Comparison of ENCODE assay signal across 8 cellular contexts in the genomic region with DNA sequence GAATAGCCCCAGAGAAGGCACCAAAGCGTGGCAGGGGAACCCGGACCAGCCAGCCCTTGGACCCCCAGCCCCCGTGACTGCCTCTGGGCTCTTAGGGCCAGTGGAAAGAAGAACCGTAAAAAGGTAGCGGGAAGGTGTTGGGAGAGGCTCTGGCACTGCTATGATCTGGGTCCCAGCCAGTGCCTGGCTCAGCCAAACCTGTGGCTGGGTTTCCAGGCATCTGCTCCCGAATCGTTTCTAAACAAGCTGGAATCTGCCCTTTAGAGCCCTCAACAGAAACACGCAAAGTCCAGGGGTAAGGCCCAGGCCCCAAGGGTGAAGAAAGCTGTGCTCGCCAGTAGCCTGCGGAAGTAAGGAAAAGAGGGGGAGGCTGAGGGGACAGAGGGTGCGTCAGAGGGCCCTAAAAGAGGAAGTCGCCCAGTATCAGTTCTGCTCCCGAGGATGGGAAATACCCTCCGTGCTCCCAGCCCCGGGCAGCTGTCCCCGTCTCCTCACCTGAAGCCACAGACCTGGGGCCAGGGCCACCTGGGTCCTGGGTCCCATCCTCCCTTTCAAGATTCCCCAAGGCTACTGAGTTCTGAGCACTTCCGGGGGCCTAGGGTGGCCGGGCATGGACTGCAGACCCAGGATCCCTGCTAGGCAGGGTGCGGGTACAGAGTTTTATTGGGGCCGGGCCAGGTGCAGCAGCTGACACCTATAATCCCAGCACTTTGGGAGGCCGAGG. TPM values are rescaled to one million over a fixed set of nuclear protein-coding genes. Genes with fewer than 3 reads are reported as not detected.
DNase-seq lines count a peak whose midpoint lies in the region; ATAC-seq and TF ChIP-seq lines count a peak whose summit lies in the region.

No MANE protein-coding gene starts in this region.

- intact Hi-C loops in CD4-positive, alpha-beta memory T cell (cut with micrococcal nuclease), result no loop called here
- intact Hi-C loops in A673 (cut with micrococcal nuclease; ENCODE audit: unreplicated experiment), result no loop called here

- no peaks in the 10 kb centered on the region for H3K27me3 Mint-ChIP-seq in CD4-positive, alpha-beta memory T cell

- TF ChIP-seq CTCF in A673 (conservative IDR thresholded peaks at IDR 0.05; ENCODE audit: low read depth, low read length), result no peak

- ATAC-seq in GM19397 (IDR thresholded peaks at IDR 0.05; ENCODE audit: unreplicated experiment), result peak; percentile 63
- peak; percentile 79 for ATAC-seq in HG03439 (IDR thresholded peaks at IDR 0.05; ENCODE audit: unreplicated experiment)

- no peaks in the 10 kb centered on the region for H3K9me3 ChIP-seq in CD4-positive, alpha-beta memory T cell (ENCODE audit: control insufficient read depth in 1 of 2, low read length in 2 of 2)
- H3K9me3 ChIP-seq in A673 (ENCODE audit: low read depth, low read length, poor library complexity, severe bottlenecking), result no peaks in the 10 kb centered on the region

- no peak overlapping the region for H3K4me3 ChIP-seq in CD4-positive, alpha-beta memory T cell (ENCODE audit: low read length in 2 of 2)
- no peak overlapping the region for H3K4me3 ChIP-seq in A673 (ENCODE audit: low read depth, low read length, poor library complexity, severe bottlenecking)

- no peaks in the 10 kb centered on the region for H3K36me3 ChIP-seq in CD4-positive, alpha-beta memory T cell (ENCODE audit: insufficient read depth, low read length)
- no peaks in the 10 kb centered on the region for H3K36me3 ChIP-seq in A673 (ENCODE audit: insufficient read depth, low read length, poor library complexity, severe bottlenecking)

- H3K27ac ChIP-seq in CD4-positive, alpha-beta memory T cell (ENCODE audit: low read depth, low read length), result peak overlapping the region; percentile 24
- no peak overlapping the region for H3K27ac ChIP-seq in A673 (ENCODE audit: low read depth, low read length, poor library complexity, severe bottlenecking)

- peaks cover 0 to 3% (median 0%) of the 10 kb centered on the region in 8 donors for H3K9me3 Mint-ChIP-seq in CD4-positive, alpha-beta memory T cell

- CTCF ChIA-PET in CD4-positive, alpha-beta memory T cell (lab: Charles Lee; ENCODE audit: partially characterized antibody), result interaction anchor here (1.1 kb wide), 1 partner anchor 16 kb away, joined by 4 read pairs; no protein-coding TSS in a partner anchor
- CTCF ChIA-PET in A673 (lab: Charles Lee), result no interaction called here

- H3K27me3 ChIP-seq in CD4-positive, alpha-beta memory T cell (ENCODE audit: insufficient read depth, low read length), result no peaks in the 10 kb centered on the region
- H3K27me3 ChIP-seq in A673 (replicated peaks; ENCODE audit: insufficient read depth, low read depth, low read length, poor library complexity), result peaks cover 26% of the 10 kb centered on the region

- POLR2A ChIA-PET in CD4-positive, alpha-beta memory T cell (lab: Charles Lee; ENCODE audit: partially characterized antibody), result interaction anchor here (0.6 to 51.5 kb wide), 4 partner anchors 24 to 62 kb away, joined by 3 to 2125 read pairs (median 1762); a partner anchor contains a TSS
- POLR2A ChIA-PET in A673 (lab: Charles Lee; ENCODE audit: low non-redundant PET), result no interaction called here

- peaks cover 100% of the 10 kb centered on the region for H3K4me1 ChIP-seq in CD4-positive, alpha-beta memory T cell (ENCODE audit: insufficient read depth, low read length)
- H3K4me1 ChIP-seq in A673 (ENCODE audit: insufficient read depth, low read length, poor library complexity, severe bottlenecking), result no peaks in the 10 kb centered on the region

- peaks cover 77 to 100% (median 89%) of the 10 kb centered on the region in 4 donors for H3K4me1 Mint-ChIP-seq in CD4-positive, alpha-beta memory T cell

- peak overlapping the region in 3 of 8 donors; percentile 20 to 30 (median 25) for H3K4me3 Mint-ChIP-seq in CD4-positive, alpha-beta memory T cell

- peaks cover 5 to 6% of the 10 kb centered on the region in 2 donors for H3K36me3 Mint-ChIP-seq in CD4-positive, alpha-beta memory T cell

- H3K27ac Mint-ChIP-seq in CD4-positive, alpha-beta memory T cell, result peak overlapping the region in 6 of 7 donors; percentile 74 to 94 (median 89)

- no peak for DNase-seq in CD4-positive, alpha-beta memory T cell
- DNase-seq in cerebellum (ENCODE audit: low spot score) (peak; percentile 8), putamen (ENCODE audit: low spot score) (peak; percentile 39), NCI-H2081 treated with DMSO at 0.1 percent for 48 hours (lab: John Stamatoyannopoulos, UW) (no peak), A673 (ENCODE audit: low spot score) (no peak), SW480 (ENCODE audit: low spot score) (no peak)

- BruUV-seq in A673 (replicated peaks; lab: Mats Ljungman, UMichigan), result no TSS peak

RNA-seq across cellular contexts. Expression of a gene that starts 24.7 kb away (rescaled TPM):
- 100 to 1,000 TPM; 398 to 406 TPM for total RNA-seq in CD4-positive, alpha-beta memory T cell
- polyA plus RNA-seq in CD4-positive, alpha-beta memory T cell, result 100 to 1,000 TPM; 362 to 468 TPM
- total RNA-seq in cerebellum (3.0 TPM), A673 (2021) (not detected in 2 replicates)

Comparison
In these comparisons a context has a peak if more than half of its experiments do, and no peak if none do; other contexts are left out.
1. DNase-seq: peak in cerebellum (single experiment) and putamen (single experiment); none in CD4-positive, alpha-beta memory T cell (0 of 5), NCI-H2081 treated with DMSO at 0.1 percent for 48 hours (single experiment), A673 (single experiment) and SW480 (single experiment).
2. RNA of a gene that starts 24.7 kb away (total RNA-seq): 398 to 406 TPM in CD4-positive, alpha-beta memory T cell; 3.0 TPM in cerebellum (single experiment) and not detected in A673; every median in the first group is over 10 times any median in the second.